In the genomic region with DNA sequence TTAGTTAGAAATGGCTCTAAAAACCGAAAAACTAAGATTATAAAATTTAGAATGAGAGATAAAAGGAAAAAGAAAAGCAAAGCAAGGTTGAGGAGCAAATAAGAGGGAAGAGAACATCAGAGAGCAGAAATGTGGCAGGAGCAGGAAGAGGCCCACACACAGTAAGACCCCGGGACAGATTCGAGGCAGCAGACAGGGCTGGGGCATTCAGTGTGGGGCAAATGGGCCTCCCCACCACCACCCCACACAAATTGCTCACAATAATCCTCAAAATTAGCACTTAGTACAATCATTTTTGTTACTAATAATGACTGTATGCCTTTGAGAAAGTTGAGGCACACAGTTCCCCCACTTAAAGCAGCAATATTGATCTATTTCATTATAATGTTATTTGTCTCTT, we compare ENCODE assay signal across 17 cellular contexts. TPM values are rescaled to one million over a fixed set of nuclear protein-coding genes. Genes with fewer than 3 reads are reported as not detected.
DNase-seq lines count a peak whose midpoint lies in the region; ATAC-seq and TF ChIP-seq lines count a peak whose summit lies in the region.
"Had no signal": no experiment of that assay in that cellular context is flagged by ENCODE, and none has a peak within 500 bp of the region (broad histone marks: within the 10 kb centered on the region; RNA-seq: fewer than 3 reads in every experiment).

No MANE protein-coding gene starts in this region.

- H3K4me3 Mint-ChIP-seq in endothelial cell (ENCODE audit: unreplicated experiment) (no peak overlapping the region), neural progenitor cell (no peak overlapping the region)
- H3K4me3 Mint-ChIP-seq: CD8-positive, alpha-beta T cell; central memory CD8-positive, alpha-beta T cell; effector memory CD8-positive, alpha-beta T cell; stimulated activated memory B cell treated with anti-CD40 and anti-IgM and Interleukin-4, amounts not matched to agents 10 μg/mL and 1 μg/mL and 100 μg/mL, for 72 hours had no signal

- H3K27ac Mint-ChIP-seq in endothelial cell (ENCODE audit: unreplicated experiment) (peak overlapping the region; percentile 5), neural progenitor cell (peak overlapping the region; percentile 6)
- H3K27ac Mint-ChIP-seq: CD8-positive, alpha-beta T cell; stimulated activated memory B cell treated with anti-CD40 and anti-IgM and Interleukin-4, amounts not matched to agents 10 μg/mL and 1 μg/mL and 100 μg/mL, for 72 hours had no signal

- H3F3A ChIP-seq in neural progenitor cell (ENCODE audit: low read depth) = no peaks in the 10 kb centered on the region

- H3K9me3 Mint-ChIP-seq in endothelial cell (ENCODE audit: unreplicated experiment) = no peaks in the 10 kb centered on the region
- no peaks in the 10 kb centered on the region for H3K9me3 Mint-ChIP-seq in neural progenitor cell
- H3K9me3 Mint-ChIP-seq: CD8-positive, alpha-beta T cell; central memory CD8-positive, alpha-beta T cell; effector memory CD8-positive, alpha-beta T cell; stimulated activated memory B cell treated with anti-CD40 and anti-IgM and Interleukin-4, amounts not matched to agents 10 μg/mL and 1 μg/mL and 100 μg/mL, for 72 hours had no signal

- TF ChIP-seq POLR2A in uterus (IDR thresholded peaks at IDR 0.05) = no peak

- H3K9me3 ChIP-seq in right cardiac atrium (ENCODE audit: control insufficient read depth, low read length) (no peaks in the 10 kb centered on the region), neural progenitor cell (ENCODE audit: low read depth) (no peaks in the 10 kb centered on the region), uterus (no peaks in the 10 kb centered on the region)
- H3K9me3 ChIP-seq: ovary had no signal

- no peak overlapping the region for H3K4me3 ChIP-seq in right cardiac atrium (ENCODE audit: low read length)
- H3K4me3 ChIP-seq in neural progenitor cell = no peak overlapping the region
- no peak overlapping the region for H3K4me3 ChIP-seq in uterus
- H3K4me3 ChIP-seq: ovary had no signal

- TF ChIP-seq CTCF in endothelial cell (IDR thresholded peaks at IDR 0.05; ENCODE audit: unreplicated experiment) (no peak), neural progenitor cell (IDR thresholded peaks at IDR 0.05) (no peak), uterus (IDR thresholded peaks at IDR 0.05) (no peak)

- H3K4me1 Mint-ChIP-seq in endothelial cell (ENCODE audit: unreplicated experiment) (peaks cover 19% of the 10 kb centered on the region), neural progenitor cell (peaks cover 25% of the 10 kb centered on the region)

- no peak overlapping the region for H3K4me2 ChIP-seq in neural progenitor cell

- no peaks in the 10 kb centered on the region for H3K36me3 Mint-ChIP-seq in endothelial cell (ENCODE audit: low read depth, unreplicated experiment)
- H3K36me3 Mint-ChIP-seq in neural progenitor cell = no peaks in the 10 kb centered on the region
- H3K36me3 Mint-ChIP-seq: CD8-positive, alpha-beta T cell; stimulated activated memory B cell treated with anti-CD40 and anti-IgM and Interleukin-4, amounts not matched to agents 10 μg/mL and 1 μg/mL and 100 μg/mL, for 72 hours had no signal

- no peak overlapping the region for H3K9ac ChIP-seq in neural progenitor cell

- H3K27me3 ChIP-seq in right cardiac atrium (ENCODE audit: control insufficient read depth, insufficient read depth) (no peaks in the 10 kb centered on the region), neural progenitor cell (no peaks in the 10 kb centered on the region), uterus (no peaks in the 10 kb centered on the region)
- H3K27me3 ChIP-seq: ovary had no signal

- intact Hi-C loops in right cardiac atrium (cut with DNase I) = loop anchor here in 2 of 4 donors (5.0 to 10.0 kb wide), 4 partner anchors 138 to 318 kb away; no protein-coding TSS in a partner anchor
- intact Hi-C loops in cardiac septum (cut with DNase I) = loop anchor here (2.0 to 5.0 kb wide), 4 partner anchors 66 to 280 kb away; no protein-coding TSS in a partner anchor
- intact Hi-C loops in uterus (cut with DNase I; ENCODE audit: low total_unique reads) = no loop called here

- H3K4me1 ChIP-seq in right cardiac atrium (ENCODE audit: control insufficient read depth, insufficient read depth, low read length) (peaks cover 7% of the 10 kb centered on the region), neural progenitor cell (no peaks in the 10 kb centered on the region), uterus (no peaks in the 10 kb centered on the region)

- H3K79me2 ChIP-seq in neural progenitor cell (ENCODE audit: low read depth) = no peaks in the 10 kb centered on the region

- DNase-seq in right cardiac atrium (no peak), cardiac septum (ENCODE audit: low spot score) (no peak), endothelial cell (ENCODE audit: low spot score) (no peak), neural progenitor cell (ENCODE audit: low spot score) (no peak), uterus (no peak), cortex of kidney (lab: John Stamatoyannopoulos, UW) (no peak)
- DNase-seq: activated CD4-positive, CD25-positive, alpha-beta regulatory T cell; CD8-positive, alpha-beta T cell; DMS79 treated with DMSO at 0.1 percent for 48 hours; effector memory CD8-positive, alpha-beta T cell; ovary had no signal

- no peaks in the 10 kb centered on the region for H3K36me3 ChIP-seq in neural progenitor cell
- no peaks in the 10 kb centered on the region for H3K36me3 ChIP-seq in uterus
- H3K36me3 ChIP-seq: ovary had no signal

- H2AFZ ChIP-seq in neural progenitor cell (replicated peaks) = no peak overlapping the region

- H3K27me3 Mint-ChIP-seq in endothelial cell (ENCODE audit: unreplicated experiment) (peaks cover 2% of the 10 kb centered on the region), neural progenitor cell (ENCODE audit: insufficient read depth, low read depth) (no peaks in the 10 kb centered on the region)

- no peaks in the 10 kb centered on the region for H4K20me1 ChIP-seq in neural progenitor cell (ENCODE audit: low read depth)

- peak overlapping the region; percentile 64 for H3K27ac ChIP-seq in right cardiac atrium (ENCODE audit: low read length)
- H3K27ac ChIP-seq in neural progenitor cell = no peak overlapping the region
- peak overlapping the region; percentile 76 to 83 for H3K27ac ChIP-seq in uterus

- no peak for ATAC-seq in right cardiac atrium
- ATAC-seq in GM21737 (IDR thresholded peaks at IDR 0.05; ENCODE audit: unreplicated experiment) = no peak
- ATAC-seq in HG02610 (IDR thresholded peaks at IDR 0.05; ENCODE audit: unreplicated experiment) = no peak
- ATAC-seq: CD8-positive, alpha-beta T cell; effector memory CD8-positive, alpha-beta T cell; stimulated activated memory B cell treated with anti-CD40 and anti-IgM and Interleukin-4, amounts not matched to agents 10 μg/mL and 1 μg/mL and 100 μg/mL, for 72 hours had no signal

- 69% methylated on average over 3 of the region's 3 CpGs for WGBS in right cardiac atrium

RNA-seq across cellular contexts. Expression of gene SLC44A3, which starts 17.1 kb away (rescaled TPM):
- total RNA-seq in right cardiac atrium (1 to 10 TPM; 4.4 to 6.5 (median 5.6) TPM), cardiac septum (2.7 TPM), endothelial cell (ENCODE audit: unreplicated experiment) (2.7 TPM), neural progenitor cell (ENCODE audit: low replicate concordance) (0.25 and 1.7 TPM in 2 replicates), uterus (10 to 100 TPM in 1 of 4 donors, 1 to 10 TPM in 3; 1.3 to 10.3 (median 4.8) TPM)
- polyA plus RNA-seq in right cardiac atrium = 2.2 TPM
- total RNA-seq: activated CD8-positive, alpha-beta memory T cell treated with anti-CD3 and anti-CD28 coated beads for 36 hours; CD8-positive, alpha-beta T cell; T-helper 2 cell treated with Interferon-gamma antibody and Interleukin-4, amounts not matched to agents 100 ng/mL and 5 ng/mL, for 36 hours had no signal
